16 cellular contexts compared by ENCODE assay signal in the genomic region with DNA sequence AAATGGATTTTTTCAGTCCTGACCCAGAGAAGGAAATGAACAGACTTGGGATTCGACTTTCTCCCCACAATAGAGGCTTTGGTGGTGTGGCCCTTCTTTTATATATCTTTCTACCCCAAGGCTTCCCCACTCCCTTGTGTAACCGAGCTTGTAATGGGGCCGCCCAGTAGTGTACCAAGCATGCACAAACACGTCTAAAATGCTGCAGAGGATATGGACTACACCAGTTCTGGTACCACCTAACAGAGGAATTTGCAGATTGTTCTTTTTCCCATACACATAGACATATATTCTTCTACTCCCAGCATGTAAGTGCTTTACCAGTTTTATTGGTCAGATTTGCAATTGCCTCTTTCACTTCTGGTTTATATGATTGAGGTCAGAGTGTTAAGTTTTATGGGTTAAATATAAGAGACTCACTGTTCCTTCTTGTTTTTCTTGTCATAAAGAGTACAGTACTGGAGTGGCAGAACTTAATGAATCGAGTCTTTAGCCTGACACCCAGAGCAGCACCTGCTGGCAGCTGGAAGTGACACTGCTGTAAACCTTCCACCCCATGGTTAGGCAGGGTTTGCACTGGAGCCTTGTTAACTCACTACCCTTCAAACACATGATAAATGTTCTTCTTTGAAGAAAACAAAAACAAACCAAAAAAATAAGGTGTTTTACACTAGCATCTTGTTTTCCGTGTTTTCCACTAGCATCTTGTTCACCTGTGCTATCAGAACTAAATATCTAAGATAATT.
DNase-seq lines count a peak whose midpoint lies in the region; ATAC-seq, FAIRE-seq and TF ChIP-seq lines count a peak whose summit lies in the region.
"Had no signal": no experiment of that assay in that cellular context is flagged by ENCODE, and none has a peak within 500 bp of the region (broad histone marks: within the 10 kb centered on the region; RNA-seq: fewer than 3 reads in every experiment).

No MANE protein-coding gene starts in this region.

- intact Hi-C loops in dendritic cell treated with granulocyte-macrophage colony-stimulating factor and Interleukin-4, amounts not matched to agents 40 ng/mL and 50 ng/mL, for 4 days (cut with micrococcal nuclease): no loop called here

- FAIRE-seq in D721Med (lab: Jason Lieb, UNC) (peak; percentile 64), RCC 7860 (lab: Jason Lieb, UNC) (no peak)
- FAIRE-seq: HepG2 had no signal

- DNase-seq in D721Med (ENCODE audit: insufficient read length, low spot score): no peak
- peak; percentile 41 to 82 for DNase-seq in NOMO-1 (lab: John Stamatoyannopoulos, UW; ENCODE audit: unreplicated experiment in 2 of 2)
- DNase-seq in NCI-H2171 (lab: John Stamatoyannopoulos, UW): no peak
- DNase-seq in RCC 7860 (ENCODE audit: low spot score): no peak
- DNase-seq in G401 (ENCODE audit: low spot score): no peak
- DNase-seq in glutamatergic neuron: no peak
- DNase-seq: esophagus squamous epithelium; hypothalamus; left ventricle myocardium superior; NCI-H1694 treated with DMSO at 0.1 percent for 48 hours; nephron progenitor cell; stimulated activated CD4-positive, alpha-beta T cell treated with anti-CD3 and anti-CD28 coated beads, Interleukin-2, amount 100 ng/mL, for 24 hours; stimulated activated CD8-positive, alpha-beta memory T cell treated with anti-CD3 and anti-CD28 coated beads, Interleukin-4, amount 100 ng/mL, for 48 hours had no signal

- peaks cover 12% of the 10 kb centered on the region for H3K4me1 Mint-ChIP-seq in dendritic cell treated with granulocyte-macrophage colony-stimulating factor and Interleukin-4, amounts not matched to agents 40 ng/mL and 50 ng/mL, for 4 days (ENCODE audit: low read depth)
- no peaks in the 10 kb centered on the region for H3K4me1 Mint-ChIP-seq in glutamatergic neuron (ENCODE audit: low read depth, unreplicated experiment)

- no peak overlapping the region for H3K4me3 Mint-ChIP-seq in dendritic cell treated with granulocyte-macrophage colony-stimulating factor and Interleukin-4, amounts not matched to agents 40 ng/mL and 50 ng/mL, for 4 days
- H3K4me3 Mint-ChIP-seq in glutamatergic neuron (ENCODE audit: unreplicated experiment): no peak overlapping the region
- H3K4me3 Mint-ChIP-seq: nephron progenitor cell had no signal

- no peaks in the 10 kb centered on the region for H3K27me3 Mint-ChIP-seq in dendritic cell treated with granulocyte-macrophage colony-stimulating factor and Interleukin-4, amounts not matched to agents 40 ng/mL and 50 ng/mL, for 4 days
- peaks cover 3% of the 10 kb centered on the region for H3K27me3 Mint-ChIP-seq in glutamatergic neuron (ENCODE audit: unreplicated experiment)

- peaks cover 10% of the 10 kb centered on the region for H3K9me3 Mint-ChIP-seq in dendritic cell treated with granulocyte-macrophage colony-stimulating factor and Interleukin-4, amounts not matched to agents 40 ng/mL and 50 ng/mL, for 4 days
- H3K9me3 Mint-ChIP-seq in glutamatergic neuron (ENCODE audit: unreplicated experiment): peaks cover 3% of the 10 kb centered on the region
- H3K9me3 Mint-ChIP-seq: nephron progenitor cell had no signal

- H3K36me3 Mint-ChIP-seq in dendritic cell treated with granulocyte-macrophage colony-stimulating factor and Interleukin-4, amounts not matched to agents 40 ng/mL and 50 ng/mL, for 4 days (ENCODE audit: low read depth): no peaks in the 10 kb centered on the region
- H3K36me3 Mint-ChIP-seq in glutamatergic neuron (ENCODE audit: unreplicated experiment): no peaks in the 10 kb centered on the region

- in situ Hi-C loops in G401 (cut with HindIII; ENCODE audit: low sequenced_read_pairs): no loop called here

- peak overlapping the region; percentile 23 for H3K27ac Mint-ChIP-seq in dendritic cell treated with granulocyte-macrophage colony-stimulating factor and Interleukin-4, amounts not matched to agents 40 ng/mL and 50 ng/mL, for 4 days
- H3K27ac Mint-ChIP-seq in glutamatergic neuron (ENCODE audit: unreplicated experiment): no peak overlapping the region
- H3K27ac Mint-ChIP-seq: nephron progenitor cell had no signal

- ATAC-seq in HG03175 (IDR thresholded peaks at IDR 0.05; ENCODE audit: unreplicated experiment): peak; percentile 74
- ATAC-seq: HepG2, left ventricle myocardium superior had no signal

- no peak for TF ChIP-seq CTCF in D721Med (IDR thresholded peaks at IDR 0.05; ENCODE audit: insufficient read depth, missing control alignments)
- TF ChIP-seq CTCF in glutamatergic neuron (IDR thresholded peaks at IDR 0.05; ENCODE audit: partially characterized antibody, unreplicated experiment): no peak

Comparison
In these comparisons a context has a peak if more than half of its experiments do, and no peak if none do; other contexts are left out.
1. DNase-seq: peak in NOMO-1 (2 of 2); none in D721Med (single experiment), NCI-H2171 (single experiment), RCC 7860 (single experiment), G401 (single experiment) and glutamatergic neuron (single experiment).